Comparison of ENCODE assay signal across 8 cellular contexts in the genomic region with DNA sequence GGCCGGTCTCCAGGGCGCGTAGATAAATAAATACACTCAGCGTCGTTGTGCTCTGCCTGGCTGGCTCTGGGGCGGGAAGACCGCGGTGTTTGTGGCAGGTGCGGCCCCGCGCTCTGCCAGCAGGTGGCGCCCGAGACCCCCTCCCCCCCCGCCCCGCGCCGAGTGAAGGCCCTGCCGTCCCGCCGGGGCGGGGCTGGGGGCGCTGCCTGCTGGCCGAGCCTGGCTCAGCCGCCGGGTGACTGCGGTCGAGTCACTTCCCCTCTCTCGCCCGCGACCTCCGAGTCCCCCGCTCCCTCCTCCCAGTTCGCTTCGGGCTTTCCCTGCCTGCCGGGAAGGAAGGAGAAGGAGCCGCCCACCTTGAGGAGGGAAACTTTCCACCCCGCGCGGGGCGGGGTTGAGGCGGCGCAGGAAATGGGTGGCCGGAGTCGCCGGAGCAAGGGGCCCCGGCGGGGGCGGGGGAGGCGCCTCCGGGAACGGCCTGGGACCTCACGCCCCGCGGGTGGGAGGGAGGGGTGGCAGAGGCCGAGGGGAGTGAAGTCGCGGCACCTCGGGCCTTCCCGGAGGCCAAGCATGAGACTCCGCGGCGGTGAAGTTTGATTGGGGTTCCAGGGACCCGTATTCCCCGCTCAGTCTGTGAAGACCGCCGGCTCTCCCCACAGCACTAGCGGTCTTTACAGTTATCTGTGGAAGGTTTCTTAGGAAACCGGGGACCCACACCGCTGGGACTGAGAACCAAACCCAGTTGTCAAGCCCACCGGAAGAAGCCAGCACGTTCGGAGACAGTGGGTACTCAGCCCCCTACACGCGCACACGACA. TPM values are rescaled to one million over a fixed set of nuclear protein-coding genes. Genes with fewer than 3 reads are reported as not detected.
A peak's percentile ranks its signal among the peaks of the same experiment; 100 is the strongest.
DNase-seq lines count a peak whose midpoint lies in the region; ATAC-seq and TF ChIP-seq lines count a peak whose summit lies in the region.

No MANE protein-coding gene starts in this region.

- no peaks in the 10 kb centered on the region for H3K9me3 Mint-ChIP-seq in CD4-positive, alpha-beta T cell

- peak; percentile 99 for TF ChIP-seq CTCF in CD4-positive, alpha-beta T cell (IDR thresholded peaks at IDR 0.05)
- TF ChIP-seq CTCF in foreskin keratinocyte (conservative IDR thresholded peaks at IDR 0.05) (peak; percentile 96), neutrophil (IDR thresholded peaks at IDR 0.05) (peak; percentile 99)

- H3K4me1 Mint-ChIP-seq in CD4-positive, alpha-beta T cell (ENCODE audit: low read depth): peaks cover 69% of the 10 kb centered on the region

- peak overlapping the region; percentile 98 for H3K27ac Mint-ChIP-seq in CD4-positive, alpha-beta T cell

- peaks cover 50% of the 10 kb centered on the region for H3K36me3 Mint-ChIP-seq in CD4-positive, alpha-beta T cell (ENCODE audit: low read depth)

- 2% methylated on average over 71 of the region's 75 CpGs for WGBS in HUES64

- ATAC-seq in CD4-positive, alpha-beta T cell (ENCODE audit: poor library complexity): peak; percentile 21
- ATAC-seq in GM19372 (IDR thresholded peaks at IDR 0.05; ENCODE audit: low read depth, unreplicated experiment) (peak; percentile 30), foreskin keratinocyte (peak; percentile 18)

- H3K4me3 ChIP-seq in HUES64 (ENCODE audit: low read length) (peak overlapping the region; percentile 62), neutrophil (ENCODE audit: low read depth in 1 of 2, low read length in 1 of 2) (peak overlapping the region; percentile 76 to 99), subcutaneous abdominal adipose tissue (ENCODE audit: low read depth in 1 of 5, low read length in 5 of 5) (peak overlapping the region; percentile 72 to 97 (median 74))

- H3K9me3 ChIP-seq in CD4-positive, alpha-beta T cell (ENCODE audit: control insufficient read depth, low read length): no peaks in the 10 kb centered on the region
- H3K9me3 ChIP-seq in HUES64 (ENCODE audit: insufficient read depth, low read depth, low read length): no peaks in the 10 kb centered on the region
- H3K9me3 ChIP-seq in neutrophil: no peaks in the 10 kb centered on the region
- no peaks in the 10 kb centered on the region for H3K9me3 ChIP-seq in subcutaneous abdominal adipose tissue (ENCODE audit: control insufficient read depth in 5 of 5, low read length in 5 of 5)

- POLR2A ChIA-PET in CD4-positive, alpha-beta T cell (lab: Charles Lee): interaction anchor here (1.3 to 5.5 kb wide), 17 partner anchors 8 to 285 kb away, joined by 3 to 92 read pairs (median 18); a partner anchor contains a TSS

- H3K9ac ChIP-seq in HUES64 (ENCODE audit: low read depth, low read length): no peak overlapping the region; the same call in 1 of the 2 replicates
- peak overlapping the region; percentile 59 to 88 (median 74) for H3K9ac ChIP-seq in subcutaneous abdominal adipose tissue (ENCODE audit: low read length in 5 of 5)

- H3K4me3 Mint-ChIP-seq in CD4-positive, alpha-beta T cell: peak overlapping the region; percentile 98

- H3K27me3 Mint-ChIP-seq in CD4-positive, alpha-beta T cell: no peaks in the 10 kb centered on the region

- peaks cover 21% of the 10 kb centered on the region; the same call in 1 of the 2 replicates for H3K4me1 ChIP-seq in HUES64 (ENCODE audit: insufficient read depth, low read length)
- H3K4me1 ChIP-seq in foreskin keratinocyte: peaks cover 10% of the 10 kb centered on the region
- peaks cover 76 to 81% of the 10 kb centered on the region in 2 experiments for H3K4me1 ChIP-seq in neutrophil (ENCODE audit: control insufficient read depth in 1 of 2, insufficient read depth in 1 of 2, low read depth in 1 of 2, low read length in 1 of 2)
- H3K4me1 ChIP-seq in subcutaneous abdominal adipose tissue (ENCODE audit: control insufficient read depth in 5 of 5, insufficient read depth in 5 of 5, low read length in 5 of 5): peaks cover 9 to 81% (median 73%) of the 10 kb centered on the region in 5 donors

- H3K36me3 ChIP-seq in HUES64 (ENCODE audit: insufficient read depth, low read length) (no peaks in the 10 kb centered on the region), neutrophil (peaks cover 24% of the 10 kb centered on the region), subcutaneous abdominal adipose tissue (ENCODE audit: control insufficient read depth in 5 of 5, insufficient read depth in 5 of 5, low read length in 5 of 5) (peaks cover 0 to 12% (median 3%) of the 10 kb centered on the region in 5 donors)

- peak overlapping the region; percentile 99 for H3K27ac ChIP-seq in CD4-positive, alpha-beta T cell (ENCODE audit: low read depth, low read length)
- H3K27ac ChIP-seq in HUES64 (ENCODE audit: low read depth, low read length): no peak overlapping the region; the same call in 1 of the 2 replicates
- H3K27ac ChIP-seq in foreskin keratinocyte: no peak overlapping the region
- H3K27ac ChIP-seq in neutrophil: peak overlapping the region; percentile 95
- H3K27ac ChIP-seq in subcutaneous abdominal adipose tissue (ENCODE audit: low read depth, low read length): peak overlapping the region; percentile 84

- H3K27me3 ChIP-seq in CD4-positive, alpha-beta T cell (ENCODE audit: control insufficient read depth, insufficient read depth, low read length): no peaks in the 10 kb centered on the region
- H3K27me3 ChIP-seq in HUES64 (ENCODE audit: insufficient read depth, low read length) (peaks cover 49% of the 10 kb centered on the region), foreskin keratinocyte (no peaks in the 10 kb centered on the region), neutrophil (no peaks in the 10 kb centered on the region), subcutaneous abdominal adipose tissue (ENCODE audit: control insufficient read depth in 5 of 5, insufficient read depth in 4 of 5, low read length in 5 of 5) (no peaks in the 10 kb centered on the region)

- intact Hi-C loops in CD4-positive, alpha-beta T cell (cut with DNase I, micrococcal nuclease): loop anchor here (1.0 to 10.0 kb wide), 6 partner anchors 14 to 547 kb away; a partner anchor contains a TSS

- CTCF ChIA-PET in CD4-positive, alpha-beta T cell (lab: Charles Lee): interaction anchor here (1.3 to 4.4 kb wide), 5 partner anchors 14 to 34 kb away, joined by 7 to 64 read pairs (median 30); no protein-coding TSS in a partner anchor

- peak; percentile 65 to 86 (median 74) for DNase-seq in CD4-positive, alpha-beta T cell
- DNase-seq in SIG-M5 (lab: John Stamatoyannopoulos, UW): peak; percentile 49
- DNase-seq in activated gamma-delta T cell treated with anti-CD3 and anti-CD28 coated beads, Interleukin-2, amount 50 U/mL, for 16 hours (ENCODE audit: low read depth): peak; percentile 76
- peak; percentile 56 to 75 for DNase-seq in foreskin keratinocyte

RNA-seq across cellular contexts. Expression of a gene that starts 1.5 kb away (rescaled TPM):
- 10 to 100 TPM; 82.6 to 88.5 TPM for total RNA-seq in CD4-positive, alpha-beta T cell
- polyA plus RNA-seq in HUES64 (2013, experiment 1 of 2): 2.9 TPM
- polyA plus RNA-seq in HUES64 (2013, experiment 2 of 2): 4.2 TPM
- total RNA-seq in foreskin keratinocyte: 26.3 and 26.6 TPM in 2 replicates
- polyA plus RNA-seq in foreskin keratinocyte: 14.7 and 16.8 TPM in 2 replicates

RNA-seq across cellular contexts. Expression of a gene that starts 2.0 kb away (rescaled TPM):
- 10 to 100 TPM; 23.3 to 27.3 TPM for total RNA-seq in CD4-positive, alpha-beta T cell
- polyA plus RNA-seq in HUES64 (2013, experiment 1 of 2): 20.7 TPM
- 24.2 TPM for polyA plus RNA-seq in HUES64 (2013, experiment 2 of 2)
- 21.2 and 32.0 TPM in 2 replicates for total RNA-seq in foreskin keratinocyte
- 31.4 and 45.1 TPM in 2 replicates for polyA plus RNA-seq in foreskin keratinocyte

RNA-seq across cellular contexts. Expression of a gene that starts 4.1 kb away (rescaled TPM):
- 10 to 100 TPM; 38.7 to 39.9 TPM for total RNA-seq in CD4-positive, alpha-beta T cell
- 58.0 TPM for polyA plus RNA-seq in HUES64 (2013, experiment 1 of 2)
- 49.1 TPM for polyA plus RNA-seq in HUES64 (2013, experiment 2 of 2)
- total RNA-seq in foreskin keratinocyte: 77.3 and 78.6 TPM in 2 replicates
- polyA plus RNA-seq in foreskin keratinocyte: 119 and 123 TPM in 2 replicates

RNA-seq across cellular contexts. Expression of a gene that starts 16.2 kb away (rescaled TPM):
- 100 to 1,000 TPM; 236 to 238 TPM for total RNA-seq in CD4-positive, alpha-beta T cell
- 5.0 TPM for polyA plus RNA-seq in HUES64 (2013, experiment 1 of 2)
- polyA plus RNA-seq in HUES64 (2013, experiment 2 of 2): 7.1 TPM
- 11.5 and 15.1 TPM in 2 replicates for total RNA-seq in foreskin keratinocyte
- 14.8 and 19.3 TPM in 2 replicates for polyA plus RNA-seq in foreskin keratinocyte

RNA-seq across cellular contexts. Expression of a gene that starts 21.2 kb away (rescaled TPM):
- total RNA-seq in CD4-positive, alpha-beta T cell: 1 to 10 TPM; 4.9 to 5.0 TPM
- polyA plus RNA-seq in HUES64 (2013, experiment 1 of 2): 0.60 TPM
- 0.32 TPM for polyA plus RNA-seq in HUES64 (2013, experiment 2 of 2)
- 0.25 and 0.27 TPM in 2 replicates for total RNA-seq in foreskin keratinocyte
- polyA plus RNA-seq in foreskin keratinocyte: 0.66 and 1.0 TPM in 2 replicates

Comparison
In these comparisons a context has a peak if more than half of its experiments do, and no peak if none do; other contexts are left out.
1. H3K27ac ChIP-seq: peak in CD4-positive, alpha-beta T cell (single experiment), neutrophil (single experiment) and subcutaneous abdominal adipose tissue (single experiment); none in HUES64 (single experiment) and foreskin keratinocyte (single experiment).
2. Peak in every context shown above with its lines, with median percentiles within 50 percentile points of each other: ATAC-seq, DNase-seq, CTCF ChIP-seq and H3K4me3 ChIP-seq.